In the genomic region with DNA sequence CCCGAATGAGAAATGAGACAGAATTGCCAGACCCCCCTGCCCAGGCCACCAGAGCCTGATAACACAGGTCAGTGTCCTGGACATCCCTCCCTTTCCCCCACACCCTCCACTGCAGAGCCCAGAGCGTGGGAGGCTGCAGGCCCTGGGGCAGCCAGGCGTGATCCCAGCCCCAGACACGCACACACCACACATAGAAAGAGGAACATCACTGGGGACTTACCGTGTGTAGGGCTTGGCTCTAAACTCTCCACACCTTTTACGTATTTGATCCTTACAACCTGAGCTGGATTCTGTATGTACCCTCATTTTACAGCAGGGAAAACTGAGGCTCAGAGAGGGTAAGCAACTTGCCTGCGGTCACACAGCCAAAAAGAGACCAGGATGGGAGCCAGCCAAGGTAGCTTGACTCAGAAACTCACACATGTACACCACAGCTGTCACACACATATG, we compare ENCODE assay signal across 11 cellular contexts.
DNase-seq lines count a peak whose midpoint lies in the region; ATAC-seq and TF ChIP-seq lines count a peak whose summit lies in the region.
"Had no signal": no experiment of that assay in that cellular context is flagged by ENCODE, and none has a peak within 500 bp of the region (broad histone marks: within the 10 kb centered on the region; RNA-seq: fewer than 3 reads in every experiment).

No MANE protein-coding gene starts in this region.

- H3K9me3 Mint-ChIP-seq in memory B cell = no peaks in the 10 kb centered on the region

- peak overlapping the region; percentile 67 for H3K4me3 ChIP-seq in OCI-LY3 (ENCODE audit: low read length)
- H3K4me3 ChIP-seq: prostate gland had no signal

- peak overlapping the region; percentile 67 for H3K27ac ChIP-seq in OCI-LY3 (ENCODE audit: low read length)
- H3K27ac ChIP-seq: prostate gland had no signal

- H3K4me1 ChIP-seq in OCI-LY3 (ENCODE audit: low read length) = peaks cover 45% of the 10 kb centered on the region

- POLR2A ChIA-PET in GM10248 (lab: Yijun Ruan, JAX) = interaction anchor here (1.7 kb wide), 1 partner anchor 15 kb away, joined by 13 read pairs; no protein-coding TSS in a partner anchor

- peak overlapping the region; percentile 67; the same call in 1 of the 2 replicates for H2AFZ ChIP-seq in OCI-LY3 (ENCODE audit: low read depth, low read length)

- peak overlapping the region; percentile 100 for H3K27ac Mint-ChIP-seq in memory B cell

- no peaks in the 10 kb centered on the region for H3K9me3 ChIP-seq in OCI-LY3 (ENCODE audit: insufficient read depth, low read length)
- H3K9me3 ChIP-seq: prostate gland had no signal

- no peaks in the 10 kb centered on the region for H4K20me1 ChIP-seq in OCI-LY3 (ENCODE audit: insufficient read depth, low read length)

- CTCF ChIA-PET in GM10248 (lab: Yijun Ruan, JAX) = interaction anchor here (1.2 to 9.6 kb wide), 5 partner anchors 14 to 156 kb away, joined by 3 to 163 read pairs (median 6); partner anchors contain the start of genes EIF3G, P2RY11 and S1PR2

- no peaks in the 10 kb centered on the region for H3K27me3 ChIP-seq in OCI-LY3 (ENCODE audit: low read depth, low read length)

- ATAC-seq in GM21576 (IDR thresholded peaks at IDR 0.05; ENCODE audit: unreplicated experiment) (peak; percentile 28), memory B cell (ENCODE audit: low read depth) (peak; percentile 67), HG03139 (IDR thresholded peaks at IDR 0.05; ENCODE audit: unreplicated experiment) (no peak)
- ATAC-seq: Panc1 had no signal

- peaks cover 48% of the 10 kb centered on the region for H3K4me1 Mint-ChIP-seq in memory B cell

- peak overlapping the region; percentile 62 for H3K4me3 Mint-ChIP-seq in memory B cell

- peak overlapping the region; percentile 87 for H3K4me2 ChIP-seq in OCI-LY3 (ENCODE audit: low read length)

- peak overlapping the region; percentile 71 for H3K9ac ChIP-seq in OCI-LY3 (ENCODE audit: low read length)

- H3K36me3 ChIP-seq in OCI-LY3 (replicated peaks; ENCODE audit: low read depth, low read length) = peaks cover 10% of the 10 kb centered on the region

- no peaks in the 10 kb centered on the region for H3K36me3 Mint-ChIP-seq in memory B cell

- TF ChIP-seq CTCF in GM10248 (IDR thresholded peaks at IDR 0.05; ENCODE audit: control extremely low read depth, extremely low read depth, low read depth, missing control alignments) (no peak), OCI-LY3 (IDR thresholded peaks at IDR 0.05; ENCODE audit: low read depth, low read length) (no peak)

- H3K79me2 ChIP-seq in OCI-LY3 (ENCODE audit: low read length) = peaks cover 22% of the 10 kb centered on the region

- no peaks in the 10 kb centered on the region for H3K27me3 Mint-ChIP-seq in memory B cell

- DNase-seq in GM10248 (ENCODE audit: extremely low spot score) (peak; percentile 75), memory B cell (ENCODE audit: low spot score in 2 of 2) (peak in 1 of 2 donors; percentile 75), COLO668 (lab: John Stamatoyannopoulos, UW; ENCODE audit: unreplicated experiment) (no peak), T1000 (lab: John Stamatoyannopoulos, UW) (no peak), NCI-H774 (lab: John Stamatoyannopoulos, UW) (no peak)
- DNase-seq: amygdala had no signal
